Comparison of ENCODE assay signal across 11 cellular contexts in the genomic region with DNA sequence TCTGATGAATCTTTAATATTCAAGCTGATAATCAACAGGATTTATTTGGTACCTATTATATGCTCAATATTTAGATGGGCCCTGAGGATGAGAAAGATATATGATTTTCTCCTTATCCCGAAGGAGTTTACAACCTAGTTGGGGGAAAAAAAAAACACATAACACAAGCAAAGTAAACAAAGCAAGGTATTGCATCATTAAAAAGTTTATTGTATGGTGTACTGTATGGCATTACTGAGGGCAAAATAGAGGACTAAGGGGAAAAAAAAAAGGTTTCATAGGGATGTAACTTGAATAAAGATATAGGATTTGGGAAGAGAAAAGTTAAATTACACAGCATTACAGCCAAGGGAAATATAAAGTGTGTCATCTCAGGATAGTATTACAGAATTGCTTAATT.
"Had no signal": no experiment of that assay in that cellular context is flagged by ENCODE, and none has a peak within 500 bp of the region (broad histone marks: within the 10 kb centered on the region; RNA-seq: fewer than 3 reads in every experiment).

No MANE protein-coding gene starts in this region.

- H3K27ac ChIP-seq: GM23248 had no signal

- H3K9ac ChIP-seq: GM23248 had no signal

- H3K27ac Mint-ChIP-seq: GM23338, H9, HFFc6 had no signal

- H3K4me3 ChIP-seq: GM23248, GM23338, HAP-1 had no signal

- H3K4me1 ChIP-seq: HAP-1 had no signal

- H3K9me3 ChIP-seq: HAP-1 had no signal

- FAIRE-seq: H1, H54 had no signal

- DNase-seq: GM23248, GOT3, H7, H9, HCEC 1CT, HFFc6 had no signal

- H3K9me3 Mint-ChIP-seq: GM23338, H9 had no signal

- H2AFZ ChIP-seq: GM23248, GM23338 had no signal

- ATAC-seq: GM23338, HCT116 had no signal

- H3K36me3 ChIP-seq: HAP-1 had no signal

- H3K4me2 ChIP-seq: GM23338 had no signal

- H3K4me3 Mint-ChIP-seq: GM23338, H9, HFFc6 had no signal
